16 cellular contexts compared by ENCODE assay signal in the genomic region with DNA sequence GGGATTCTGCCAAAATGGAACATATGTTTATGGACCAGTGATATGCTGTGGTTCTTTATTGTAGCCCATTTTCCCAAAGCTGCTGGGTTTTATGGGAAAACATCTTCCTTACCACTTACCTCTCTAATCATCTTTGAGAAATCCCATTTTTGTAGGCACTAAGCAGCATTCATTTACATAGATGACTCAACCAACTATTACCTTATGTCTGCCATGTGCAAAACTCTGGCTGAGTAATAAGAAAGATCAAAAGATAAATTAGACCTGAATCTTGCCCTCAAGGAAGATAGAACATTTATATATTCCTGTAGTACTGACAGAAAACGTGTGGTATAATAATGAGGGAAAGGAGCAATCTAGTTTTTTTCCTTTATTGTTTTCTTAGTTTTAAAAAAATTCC.
"Had no signal": no experiment of that assay in that cellular context is flagged by ENCODE, and none has a peak within 500 bp of the region (broad histone marks: within the 10 kb centered on the region; RNA-seq: fewer than 3 reads in every experiment).

No MANE protein-coding gene starts in this region.

- H3K4me3 ChIP-seq: heart right ventricle, prostate gland, spleen had no signal

- H3K27me3 ChIP-seq: heart right ventricle, spleen had no signal

- H3K9me3 ChIP-seq: heart right ventricle, prostate gland, spleen had no signal

- H3K4me1 ChIP-seq: heart right ventricle, prostate gland, spleen had no signal

- H3K27ac ChIP-seq: heart right ventricle, prostate gland, spleen, VCaP had no signal

- H3K36me3 ChIP-seq: heart right ventricle, prostate gland, spleen had no signal

- DNase-seq: activated CD4-positive, alpha-beta T cell treated with anti-CD3 and anti-CD28 coated beads for 4 hours; activated CD8-positive, alpha-beta T cell treated with anti-CD3 and anti-CD28 coated beads, Interleukin-2, amount 10 ng/mL, durations not matched to agents 7 days and 5 days; activated effector memory CD4-positive, alpha-beta T cell treated with Interleukin-2 at 50 U/mL for 16 hours; foreskin melanocyte; heart right ventricle; islet precursor cell; left ventricle myocardium superior; mesendoderm; spleen; stimulated activated CD4-positive, alpha-beta T cell treated with anti-CD3 and anti-CD28 coated beads, Interleukin-1b, Interleukin-23, amount 100 ng/mL, for 48 hours; stimulated activated naive B cell treated with anti-CD40 and anti-IgM and Interleukin-4, amounts not matched to agents 10 μg/mL and 1 μg/mL and 100 μg/mL, for 72 hours; T-cell had no signal

- ATAC-seq: activated CD8-positive, alpha-beta T cell treated with anti-CD3 and anti-CD28 coated beads, Interleukin-2, amount 10 ng/mL, durations not matched to agents 7 days and 5 days; esophagus mucosa; heart right ventricle; left ventricle myocardium superior; sciatic nerve; stimulated activated naive B cell treated with anti-CD40 and anti-IgM and Interleukin-4, amounts not matched to agents 10 μg/mL and 1 μg/mL and 100 μg/mL, for 72 hours; T-cell had no signal
